Comparison of ENCODE assay signal across 9 cellular contexts in the genomic region with DNA sequence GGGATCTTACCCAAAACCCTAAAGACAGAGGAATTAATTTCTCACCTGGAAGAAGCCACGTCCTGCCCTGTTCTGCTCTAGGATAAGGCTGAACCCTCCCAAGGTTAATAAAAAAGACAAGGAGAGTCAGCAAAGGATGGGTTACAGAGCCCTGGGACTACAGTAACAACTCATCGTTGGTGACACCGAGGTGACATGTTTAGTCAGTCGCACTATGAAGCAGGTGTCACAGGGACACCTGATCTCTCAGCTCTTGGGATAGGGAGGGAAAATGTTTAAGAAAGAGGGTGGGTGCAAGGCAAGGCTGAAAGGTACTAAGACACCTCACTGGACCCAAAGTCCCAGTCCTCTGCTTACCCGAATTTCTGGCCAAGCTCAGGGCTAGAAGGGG. TPM values are rescaled to one million over a fixed set of nuclear protein-coding genes. Genes with fewer than 3 reads are reported as not detected.
DNase-seq lines count a peak whose midpoint lies in the region; ATAC-seq and TF ChIP-seq lines count a peak whose summit lies in the region.
"Had no signal": no experiment of that assay in that cellular context is flagged by ENCODE, and none has a peak within 500 bp of the region (broad histone marks: within the 10 kb centered on the region; RNA-seq: fewer than 3 reads in every experiment).

No MANE protein-coding gene starts in this region.

- peak overlapping the region; percentile 90 for H3K9ac ChIP-seq in ES-I3 (ENCODE audit: low read depth, low read length)

- DNase-seq in activated CD8-positive, alpha-beta T cell treated with anti-CD3 and anti-CD28 coated beads for 36 hours = peak; percentile 28
- no peak for DNase-seq in left ventricle myocardium inferior
- DNase-seq in retinal pigment epithelial cell (ENCODE audit: low read depth) = no peak
- no peak for DNase-seq in NCI-H2081 treated with DMSO at 0.1 percent for 48 hours (lab: John Stamatoyannopoulos, UW)
- DNase-seq: NK-92 treated with Interleukin-12 subunit alpha and Interleukin-12 subunit beta, amount 100 ng/mL, for 24 hours had no signal

- peaks cover 8% of the 10 kb centered on the region for H3K4me1 ChIP-seq in ES-I3 (ENCODE audit: insufficient read depth, low read length)
- peaks cover 79% of the 10 kb centered on the region for H3K4me1 ChIP-seq in left ventricle myocardium inferior

- H3K9me3 ChIP-seq in ES-I3 (ENCODE audit: control insufficient read depth, insufficient read depth, low read length) = no peaks in the 10 kb centered on the region
- no peaks in the 10 kb centered on the region for H3K9me3 ChIP-seq in left ventricle myocardium inferior (replicated peaks)

- H3K27ac ChIP-seq in left ventricle myocardium inferior (replicated peaks) = peak overlapping the region; percentile 91

- H3K36me3 Mint-ChIP-seq in activated CD8-positive, alpha-beta T cell treated with anti-CD3 and anti-CD28 coated beads for 36 hours (ENCODE audit: low read depth) = no peaks in the 10 kb centered on the region

- H3K4me1 Mint-ChIP-seq in activated CD8-positive, alpha-beta T cell treated with anti-CD3 and anti-CD28 coated beads for 36 hours (ENCODE audit: low read depth) = peaks cover 6% of the 10 kb centered on the region

- TF ChIP-seq CTCF in activated CD8-positive, alpha-beta T cell treated with anti-CD3 and anti-CD28 coated beads for 36 hours (IDR thresholded peaks at IDR 0.05) = no peak
- TF ChIP-seq CTCF in left ventricle myocardium inferior (IDR thresholded peaks at IDR 0.05; ENCODE audit: borderline replicate concordance) = no peak
- no peak for TF ChIP-seq CTCF in retinal pigment epithelial cell (conservative IDR thresholded peaks at IDR 0.05; ENCODE audit: low read depth, low read length)

- H3K4me3 Mint-ChIP-seq in activated CD8-positive, alpha-beta T cell treated with anti-CD3 and anti-CD28 coated beads for 36 hours = peak overlapping the region; percentile 74

- H3K9me3 Mint-ChIP-seq in activated CD8-positive, alpha-beta T cell treated with anti-CD3 and anti-CD28 coated beads for 36 hours = no peaks in the 10 kb centered on the region

- H3K36me3 ChIP-seq in ES-I3 (ENCODE audit: insufficient read depth, low read length) (no peaks in the 10 kb centered on the region), left ventricle myocardium inferior (no peaks in the 10 kb centered on the region)

- intact Hi-C loops in activated CD8-positive, alpha-beta T cell treated with anti-CD3 and anti-CD28 coated beads for 36 hours (cut with micrococcal nuclease) = no loop called here
- intact Hi-C loops in left ventricle myocardium inferior (cut with micrococcal nuclease) = no loop called here

- peak; percentile 42 for ATAC-seq in activated CD8-positive, alpha-beta T cell treated with anti-CD3 and anti-CD28 coated beads for 36 hours
- no peak for ATAC-seq in HG03135 (IDR thresholded peaks at IDR 0.05; ENCODE audit: unreplicated experiment)
- ATAC-seq in HG03280 (IDR thresholded peaks at IDR 0.05; ENCODE audit: unreplicated experiment) = no peak
- no peak for ATAC-seq in HG02763 (IDR thresholded peaks at IDR 0.05; ENCODE audit: unreplicated experiment)

- no peak overlapping the region for H3K27ac Mint-ChIP-seq in activated CD8-positive, alpha-beta T cell treated with anti-CD3 and anti-CD28 coated beads for 36 hours

- no peaks in the 10 kb centered on the region for H3K27me3 ChIP-seq in left ventricle myocardium inferior (ENCODE audit: low read depth)

- H3K27me3 Mint-ChIP-seq in activated CD8-positive, alpha-beta T cell treated with anti-CD3 and anti-CD28 coated beads for 36 hours = peaks cover 4% of the 10 kb centered on the region

- H3K4me3 ChIP-seq in left ventricle myocardium inferior = peak overlapping the region; percentile 90
- peak overlapping the region; percentile 78 for H3K4me3 ChIP-seq in retinal pigment epithelial cell (ENCODE audit: low read length)

- CTCF ChIA-PET in activated CD8-positive, alpha-beta T cell treated with anti-CD3 and anti-CD28 coated beads for 36 hours (lab: Charles Lee) = no interaction called here

- POLR2A ChIA-PET in activated CD8-positive, alpha-beta T cell treated with anti-CD3 and anti-CD28 coated beads for 36 hours (lab: Charles Lee) = no interaction called here

RNA-seq across cellular contexts. Expression of a gene that starts 0.6 kb away (rescaled TPM):
- 1 to 10 TPM; 1.5 to 1.8 TPM for total RNA-seq in activated CD8-positive, alpha-beta T cell treated with anti-CD3 and anti-CD28 coated beads for 36 hours
- 28.6 TPM for total RNA-seq in left ventricle myocardium inferior

Comparison
In these comparisons a context has a peak if more than half of its experiments do, and no peak if none do; other contexts are left out.
1. RNA of a gene that starts 0.6 kb away (total RNA-seq): 28.6 TPM in left ventricle myocardium inferior (single experiment); 1.5 to 1.8 TPM in activated CD8-positive, alpha-beta T cell treated with anti-CD3 and anti-CD28 coated beads for 36 hours; every median in the first group is over 10 times any median in the second.